ENCODE assay signal across 8 cellular contexts in the genomic region with DNA sequence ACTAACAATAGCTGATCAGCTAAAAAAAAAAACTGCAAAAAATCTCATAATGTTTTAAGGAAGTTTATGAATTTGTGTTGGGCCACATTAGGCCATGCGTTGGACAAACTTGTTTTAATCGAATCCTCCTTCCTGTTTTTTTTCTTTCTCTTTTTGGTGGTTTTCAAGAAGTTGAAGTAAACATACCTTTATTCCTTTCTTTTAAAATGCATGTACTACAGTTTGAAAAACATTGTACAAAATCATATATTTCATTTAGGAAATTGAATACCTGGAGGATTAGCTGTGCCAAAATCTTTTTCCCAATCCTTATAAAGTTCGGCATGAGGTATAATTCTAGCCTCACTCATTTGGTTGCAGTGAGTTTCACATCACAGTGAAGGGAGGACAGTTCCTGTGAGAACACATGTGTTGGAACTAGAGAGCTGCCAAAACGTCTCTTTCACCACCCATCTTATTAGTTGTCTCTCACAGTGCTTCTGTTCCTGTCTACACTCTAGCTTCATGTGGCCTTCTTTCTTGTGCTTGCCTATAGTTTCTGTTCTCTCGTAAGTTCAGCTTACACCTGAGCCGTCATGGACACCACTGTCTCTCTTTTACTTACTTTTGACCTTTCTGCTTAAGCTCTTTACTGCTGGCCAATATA. TPM values are rescaled to one million over a fixed set of nuclear protein-coding genes. Genes with fewer than 3 reads are reported as not detected.
DNase-seq lines count a peak whose midpoint lies in the region; ATAC-seq and TF ChIP-seq lines count a peak whose summit lies in the region.

No MANE protein-coding gene starts in this region.

- H3K4me3 Mint-ChIP-seq in CD14-positive monocyte = peak overlapping the region; percentile 72 to 85

- TF ChIP-seq CTCF in CD14-positive monocyte (IDR thresholded peaks at IDR 0.05) (no peak), fibroblast of mammary gland (conservative IDR thresholded peaks at IDR 0.05; ENCODE audit: control insufficient read depth, insufficient read depth, low read depth, low read length) (no peak), brain microvascular endothelial cell (IDR thresholded peaks at IDR 0.05; ENCODE audit: low read depth, low read length, missing control alignments) (no peak)

- peaks cover 16 to 17% of the 10 kb centered on the region in 2 donors for H3K36me3 Mint-ChIP-seq in CD14-positive monocyte

- H3K27me3 ChIP-seq in brain microvascular endothelial cell (replicated peaks) = no peaks in the 10 kb centered on the region

- no peaks in the 10 kb centered on the region for H3K36me3 ChIP-seq in brain microvascular endothelial cell (replicated peaks)

- H3K27ac Mint-ChIP-seq in CD14-positive monocyte = peak overlapping the region; percentile 87 to 96 (median 91)

- peaks cover 0 to 5% (median 2%) of the 10 kb centered on the region in 7 donors for H3K9me3 Mint-ChIP-seq in CD14-positive monocyte

- H3K27ac ChIP-seq in brain microvascular endothelial cell = no peak overlapping the region

- intact Hi-C loops in CD14-positive monocyte (cut with micrococcal nuclease) (no loop called here), posterior vena cava (cut with DNase I) (no loop called here)

- peaks cover 61% of the 10 kb centered on the region for H3K4me1 Mint-ChIP-seq in CD14-positive monocyte

- DNase-seq in CD14-positive monocyte (ENCODE audit: low spot score) (no peak), RPMI7951 (ENCODE audit: low read depth) (peak; percentile 40), fibroblast of mammary gland (ENCODE audit: low read depth) (peak; percentile 68), posterior vena cava (ENCODE audit: low spot score) (no peak), brain microvascular endothelial cell (no peak)
- no peak for DNase-seq in stimulated activated naive CD8-positive, alpha-beta T cell treated with anti-CD3 and anti-CD28 coated beads, Interleukin-15, Interleukin-2, amounts not matched to agents 100 U/mL and 50 U/mL, for 24 hours

- ATAC-seq in GM18909 (IDR thresholded peaks at IDR 0.05; ENCODE audit: poor library complexity, unreplicated experiment) = peak; percentile 74
- ATAC-seq in HG03064 (IDR thresholded peaks at IDR 0.05; ENCODE audit: low read depth, unreplicated experiment) = peak; percentile 65
- ATAC-seq in stimulated activated naive CD8-positive, alpha-beta T cell treated with anti-CD3 and anti-CD28 coated beads, Interleukin-15, Interleukin-2, amounts not matched to agents 100 U/mL and 50 U/mL, for 24 hours = peak; percentile 56

- peak overlapping the region; percentile 20 for H3K4me3 ChIP-seq in fibroblast of mammary gland (ENCODE audit: control insufficient read depth, low read depth, low read length)
- H3K4me3 ChIP-seq in brain microvascular endothelial cell (ENCODE audit: low read depth, low read length) = no peak overlapping the region

- no peaks in the 10 kb centered on the region for H3K27me3 Mint-ChIP-seq in CD14-positive monocyte (ENCODE audit: low read depth in 3 of 3)

- in situ Hi-C loops in brain microvascular endothelial cell (cut with HindIII; ENCODE audit: low pct_ligation_motif_present, low sequenced_read_pairs) = no loop called here

RNA-seq across cellular contexts. Expression of gene ZNRF2, which starts 37.7 kb away (rescaled TPM):
- polyA plus RNA-seq in CD14-positive monocyte = 1 to 10 TPM; 1.9 to 5.7 TPM
- 15.1 and 18.8 TPM in 2 replicates for total RNA-seq in RPMI7951 (2014; rRNA removed; shearing (Covaris generic))
- total RNA-seq in posterior vena cava = 10 to 100 TPM; 12.5 to 13.5 TPM

Comparison
In these comparisons a context has a peak if more than half of its experiments do, and no peak if none do; other contexts are left out.
1. DNase-seq: peak in RPMI7951 (single experiment) and fibroblast of mammary gland (single experiment); none in CD14-positive monocyte (single experiment), stimulated activated naive CD8-positive, alpha-beta T cell treated with anti-CD3 and anti-CD28 coated beads, Interleukin-15, Interleukin-2, amounts not matched to agents 100 U/mL and 50 U/mL, for 24 hours (single experiment), posterior vena cava (single experiment) and brain microvascular endothelial cell (single experiment).
2. Peak in every context shown above with its lines, with median percentiles within 50 percentile points of each other: ATAC-seq.